In genomic region chr16:87322833-87323726, GRCh38 we compare ENCODE assay signal across 15 cellular contexts. TPM values are rescaled to one million over a fixed set of nuclear protein-coding genes. Genes with fewer than 3 reads are reported as not detected.
DNase-seq lines count a peak whose midpoint lies in the region; TF ChIP-seq lines count a peak whose summit lies in the region.
"Had no signal": no experiment of that assay in that cellular context is flagged by ENCODE, and none has a peak within 500 bp of the region (broad histone marks: within the 10 kb centered on the region; RNA-seq: fewer than 3 reads in every experiment).

No MANE protein-coding gene starts in this region.

- no peaks in the 10 kb centered on the region for H3K4me1 ChIP-seq in BE2C
- H3K4me1 ChIP-seq in H9 (ENCODE audit: insufficient read depth, low read length), result no peaks in the 10 kb centered on the region
- H3K4me1 ChIP-seq in neuronal stem cell (ENCODE audit: control insufficient read depth in 2 of 2, insufficient read depth in 1 of 2, low read depth in 1 of 2, low read length in 2 of 2), result peaks cover 5 to 11% of the 10 kb centered on the region in 2 donors

- no peak overlapping the region for H3K4me2 ChIP-seq in H9 (ENCODE audit: insufficient read depth, insufficient read length, low read length)
- H3K4me2 ChIP-seq in neuronal stem cell (ENCODE audit: insufficient read depth, low read length, poor library complexity, severe bottlenecking), result no peak overlapping the region

- H3K4ac ChIP-seq in H9 (ENCODE audit: low read depth, low read length), result no peak overlapping the region
- H3K4ac ChIP-seq in neuronal stem cell (ENCODE audit: low read length), result no peak overlapping the region

- H4K8ac ChIP-seq in H9 (replicated peaks; ENCODE audit: insufficient read length, low read depth, low read length) (no peak overlapping the region), neuronal stem cell (ENCODE audit: low read depth, low read length) (peak overlapping the region; percentile 67)

- no peak overlapping the region for H2BK20ac ChIP-seq in H9 (ENCODE audit: low read depth, low read length, poor library complexity, severe bottlenecking)

- TF ChIP-seq CTCF in BE2C (IDR thresholded peaks at IDR 0.05; ENCODE audit: low read depth, low read length) (no peak), H9 (conservative IDR thresholded peaks at IDR 0.05) (no peak), chondrocyte (IDR thresholded peaks at IDR 0.05) (no peak)

- H3K4me1 Mint-ChIP-seq in H9 (peaks cover 7 to 11% of the 10 kb centered on the region in 2 experiments), chondrocyte (ENCODE audit: low read depth) (peaks cover 10% of the 10 kb centered on the region)

- H3K23ac ChIP-seq in H9 (ENCODE audit: insufficient read length, low read depth, low read length) (no peak overlapping the region), neuronal stem cell (ENCODE audit: low read depth, low read length, poor library complexity) (peak overlapping the region; percentile 61)

- H3K4me3 Mint-ChIP-seq in H9 (no peak overlapping the region), chondrocyte (ENCODE audit: unreplicated experiment) (no peak overlapping the region)
- H3K4me3 Mint-ChIP-seq: T-cell had no signal

- no peak overlapping the region for H3T11ph ChIP-seq in H9 (ENCODE audit: low read length)

- no peak overlapping the region for H2BK15ac ChIP-seq in H9 (ENCODE audit: low read depth, low read length)
- no peak overlapping the region for H2BK15ac ChIP-seq in neuronal stem cell (ENCODE audit: low read length)

- no peak overlapping the region for H3K56ac ChIP-seq in H9 (ENCODE audit: insufficient read length, low read depth, low read length)

- H3K14ac ChIP-seq in H9 (ENCODE audit: insufficient read depth, low read length) (no peak overlapping the region), neuronal stem cell (ENCODE audit: low read length) (no peak overlapping the region)

- H3K27ac Mint-ChIP-seq in H9 (peak overlapping the region in 2 of 3 experiments; percentile 61 to 76; a peak in 1 of 7 replicates), chondrocyte (ENCODE audit: unreplicated experiment) (no peak overlapping the region)
- H3K27ac Mint-ChIP-seq: T-cell had no signal

- WGBS in H9 (ENCODE audit: extremely low coverage, insufficient read length, low lambda C conversion rate), result no CpG with 5 or more reads among the region's 35 CpGs
- no CpG with 5 or more reads among the region's 35 CpGs for WGBS in neuronal stem cell (ENCODE audit: extremely low coverage in 2 of 2, insufficient read length in 2 of 2, insufficient replicate concordance in 1 of 2), 2 donors

- H2BK120ac ChIP-seq in H9 (ENCODE audit: low read depth, low read length, poor library complexity, severe bottlenecking), result no peak overlapping the region
- no peak overlapping the region for H2BK120ac ChIP-seq in neuronal stem cell (ENCODE audit: low read depth, low read length)

- H3K23me2 ChIP-seq in H9 (ENCODE audit: insufficient read length, low read depth, low read length, poor library complexity, severe bottlenecking), result peaks cover 4% of the 10 kb centered on the region

- H3K4me3 ChIP-seq in BE2C (ENCODE audit: low read depth, low read length) (no peak overlapping the region), neuronal stem cell (ENCODE audit: low read length in 2 of 2) (no peak overlapping the region)
- H3K4me3 ChIP-seq: GM23248, HAP-1 had no signal

- H3K9ac ChIP-seq in H9 (ENCODE audit: extremely low read depth, insufficient read length, low read length), result no peak overlapping the region
- no peak overlapping the region for H3K9ac ChIP-seq in neuronal stem cell (ENCODE audit: low read depth, low read length, poor library complexity)
- H3K9ac ChIP-seq: GM23248 had no signal

- H3K27me3 ChIP-seq in BE2C (no peaks in the 10 kb centered on the region), H9 (ENCODE audit: insufficient read depth, low read length) (no peaks in the 10 kb centered on the region), neuronal stem cell (ENCODE audit: control insufficient read depth in 3 of 3, insufficient read depth in 3 of 3, low read depth in 1 of 3, low read length in 3 of 3) (no peaks in the 10 kb centered on the region)

- H3K36me3 ChIP-seq in BE2C (no peaks in the 10 kb centered on the region), neuronal stem cell (replicated peaks in 1 of 2; ENCODE audit: control insufficient read depth in 2 of 2, insufficient read depth in 2 of 2, low read length in 2 of 2) (peaks cover 4 to 11% of the 10 kb centered on the region in 2 donors)
- H3K36me3 ChIP-seq: HAP-1 had no signal

- H3K18ac ChIP-seq in H9 (ENCODE audit: insufficient read length, low read depth, low read length) (no peak overlapping the region), neuronal stem cell (ENCODE audit: low read length) (peak overlapping the region; percentile 15)

- H3K9me3 ChIP-seq in BE2C (no peaks in the 10 kb centered on the region), H9 (ENCODE audit: control insufficient read depth, low read depth, low read length) (no peaks in the 10 kb centered on the region), neuronal stem cell (replicated peaks in 1 of 2; ENCODE audit: control insufficient read depth in 2 of 2, insufficient read depth in 1 of 2, low read depth in 1 of 2, low read length in 2 of 2) (no peaks in the 10 kb centered on the region)
- H3K9me3 ChIP-seq: HAP-1 had no signal

- no peaks in the 10 kb centered on the region for H3K27me3 Mint-ChIP-seq in H9 (ENCODE audit: low read depth)
- H3K27me3 Mint-ChIP-seq in chondrocyte (ENCODE audit: low read depth), result no peaks in the 10 kb centered on the region
- H3K27me3 Mint-ChIP-seq: T-cell had no signal

- H2BK5ac ChIP-seq in H9 (ENCODE audit: insufficient read length, low read length), result no peak overlapping the region
- peak overlapping the region; percentile 83 for H2BK5ac ChIP-seq in neuronal stem cell (ENCODE audit: low read length)

- H3K27ac ChIP-seq in H9 (ENCODE audit: insufficient read length, low read depth, low read length), result no peak overlapping the region
- H3K27ac ChIP-seq in neuronal stem cell (replicated peaks; ENCODE audit: low read length), result no peak overlapping the region
- H3K27ac ChIP-seq: GM23248 had no signal

- H2AFZ ChIP-seq in H9 (ENCODE audit: low read length) (no peak overlapping the region), neuronal stem cell (ENCODE audit: low read length) (no peak overlapping the region)
- H2AFZ ChIP-seq: GM23248 had no signal

- DNase-seq in BE2C (peak; percentile 3), H9 (no peak), chondrocyte (ENCODE audit: low spot score) (peak; percentile 81), neuronal stem cell (ENCODE audit: low spot score) (no peak), NCI-H446 treated with DMSO at 0.1 percent for 48 hours (lab: John Stamatoyannopoulos, UW) (no peak), DMS79 treated with DMSO at 0.1 percent for 48 hours (lab: John Stamatoyannopoulos, UW) (no peak)
- no peak for DNase-seq in effector CD8-positive, alpha-beta T cell (lab: John Stamatoyannopoulos, UW)
- DNase-seq: GM23248, IMR-90, NCI-H1105 treated with DMSO at 0.1 percent for 48 hours, NCI-H2029 treated with DMSO at 0.1 percent for 48 hours, NCI-H226, NCI-H526, T-cell had no signal

- H3K79me1 ChIP-seq in H9 (ENCODE audit: insufficient read depth, low read depth, low read length, poor library complexity, severe bottlenecking) (no peaks in the 10 kb centered on the region), neuronal stem cell (ENCODE audit: low read depth, low read length) (peaks cover 9% of the 10 kb centered on the region)

- H4K91ac ChIP-seq in H9 (ENCODE audit: insufficient read length, low read depth, low read length), result no peak overlapping the region
- H4K91ac ChIP-seq in neuronal stem cell (ENCODE audit: low read depth, low read length, poor library complexity), result no peak overlapping the region

- peaks cover 0 to 7% (median 3%) of the 10 kb centered on the region in 3 experiments; a peak in 3 of 7 replicates for H3K36me3 Mint-ChIP-seq in H9 (ENCODE audit: insufficient read depth in 1 of 3, low read depth in 3 of 3)
- H3K36me3 Mint-ChIP-seq in chondrocyte (ENCODE audit: low read depth), result no peaks in the 10 kb centered on the region
- H3K36me3 Mint-ChIP-seq: T-cell had no signal

- no peak overlapping the region for H2AK5ac ChIP-seq in H9 (ENCODE audit: insufficient read length, low read length)
- H2AK5ac ChIP-seq in neuronal stem cell (ENCODE audit: low read depth, low read length), result no peak overlapping the region

- H3K9me3 Mint-ChIP-seq in H9 (no peaks in the 10 kb centered on the region), chondrocyte (ENCODE audit: low read depth) (no peaks in the 10 kb centered on the region)
- H3K9me3 Mint-ChIP-seq: T-cell had no signal

- no peak overlapping the region for H4K5ac ChIP-seq in H9 (ENCODE audit: insufficient read length, low read depth, low read length)

- peaks cover 4% of the 10 kb centered on the region; the same call in 1 of the 2 replicates for H3K79me2 ChIP-seq in H9 (ENCODE audit: insufficient read depth, low read length)

- H2BK12ac ChIP-seq in H9 (ENCODE audit: insufficient read length, low read depth, low read length) (no peak overlapping the region), neuronal stem cell (ENCODE audit: low read length) (no peak overlapping the region)

- H4K20me1 ChIP-seq in H9 (ENCODE audit: control insufficient read depth, insufficient read depth, insufficient read length), result no peaks in the 10 kb centered on the region

RNA-seq across cellular contexts. Expression of gene C16orf95, which starts 5.9 kb away (rescaled TPM):
- polyA plus RNA-seq in BE2C (2012; ENCODE audit: insufficient read depth, insufficient read length, low read depth), result 3.1 TPM
- total RNA-seq in H9 (2021) (4.5 and 5.6 TPM in 2 replicates), chondrocyte (6.9 to 8.8 TPM (median 7.2 TPM) in 3 replicates)
- polyA plus RNA-seq in neuronal stem cell (2013, experiment 1 of 2), result 4.5 TPM
- 4.9 TPM for polyA plus RNA-seq in neuronal stem cell (2013, experiment 2 of 2)

Comparison
In these comparisons a context has a peak if more than half of its experiments do, and no peak if none do; other contexts are left out.
1. DNase-seq: peak in BE2C (single experiment) and chondrocyte (single experiment); none in H9 (single experiment), neuronal stem cell (single experiment), NCI-H446 treated with DMSO at 0.1 percent for 48 hours (single experiment), effector CD8-positive, alpha-beta T cell (single experiment) and DMS79 treated with DMSO at 0.1 percent for 48 hours (single experiment).